ENCODE assay signal across 31 cellular contexts in the genomic region with DNA sequence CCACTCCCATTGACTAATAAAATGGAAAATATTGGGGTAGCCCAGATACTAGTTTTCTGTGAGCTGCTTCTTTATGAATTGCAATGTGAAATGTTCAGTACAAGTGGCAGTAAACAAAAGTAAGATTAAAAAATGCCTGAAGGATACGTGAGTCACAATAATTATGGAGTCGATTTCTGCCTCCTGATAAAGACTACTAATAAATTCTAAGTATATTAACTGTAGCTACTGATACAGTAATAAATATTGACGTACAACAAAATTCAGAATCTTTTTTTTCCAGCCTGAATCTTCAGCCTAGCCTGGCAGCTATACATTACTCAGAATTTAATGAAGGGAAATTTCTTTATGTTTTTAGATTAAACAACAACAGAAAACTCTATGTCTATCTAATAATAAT.
"Had no signal": no experiment of that assay in that cellular context is flagged by ENCODE, and none has a peak within 500 bp of the region (broad histone marks: within the 10 kb centered on the region; RNA-seq: fewer than 3 reads in every experiment).

No MANE protein-coding gene starts in this region.

- H3K4me1 ChIP-seq: adrenal gland, ascending aorta, body of pancreas, breast epithelium had no signal

- FAIRE-seq: astrocyte, bronchial epithelial cell had no signal

- H3K36me3 ChIP-seq: adrenal gland, ascending aorta, brain microvascular endothelial cell, breast epithelium, cardiac muscle cell had no signal

- H3K9me3 ChIP-seq: adrenal gland, ascending aorta, body of pancreas, breast epithelium had no signal

- DNase-seq: activated effector memory CD4-positive, alpha-beta T cell treated with anti-CD3 and anti-CD28 coated beads, Interleukin-2, amount 50 U/mL, for 16 hours; activated effector memory CD4-positive, alpha-beta T cell treated with Interleukin-2 at 50 U/mL for 16 hours; activated gamma-delta T cell; activated gamma-delta T cell treated with Interleukin-2 at 50 U/mL for 16 hours; activated naive CD4-positive, alpha-beta T cell; activated naive CD4-positive, alpha-beta T cell treated with anti-CD3 and anti-CD28 coated beads for 36 hours; activated naive CD4-positive, alpha-beta T cell treated with anti-CD3 and anti-CD28 coated beads, Interleukin-2, amount 10 ng/mL, durations not matched to agents 7 days and 5 days; activated naive CD4-positive, alpha-beta T cell treated with anti-CD3 and anti-CD28 coated beads, Interleukin-2, amount 50 U/mL, for 16 hours; activated naive CD4-positive, alpha-beta T cell treated with Interleukin-2 at 50 U/mL for 16 hours; activated naive CD8-positive, alpha-beta T cell treated with anti-CD3 and anti-CD28 coated beads for 36 hours; activated naive CD8-positive, alpha-beta T cell treated with anti-CD3 and anti-CD28 coated beads, Interleukin-2, amount 10 ng/mL, durations not matched to agents 7 days and 5 days; activated naive CD8-positive, alpha-beta T cell treated with anti-CD3 and anti-CD28 coated beads, Interleukin-2, amount 50 U/mL, for 24 hours; activated T-cell treated with anti-CD3 and anti-CD28 coated beads, Interleukin-2, amount 50 U/mL, for 24 hours; activated T-cell treated with anti-CD3 and anti-CD28 coated beads, Interleukin-2, amount 50 U/mL, for 4 hours; activated T-cell treated with anti-CD3 and anti-CD28 coated beads, Interleukin-2, amount 50 U/mL, for 48 hours; activated T-cell treated with anti-CD3 and anti-CD28 coated beads, Interleukin-2, amount 50 U/mL, for 72 hours; adrenal gland; amniotic stem cell; amygdala; anterior cingulate cortex; aorta; body of pancreas; brain microvascular endothelial cell; caudate nucleus; central memory CD4-positive, alpha-beta T cell; cerebellar nuclear complex had no signal

- H3K4me3 ChIP-seq: adrenal gland, ascending aorta, body of pancreas, breast epithelium, cardiac muscle cell had no signal

- H3K27me3 ChIP-seq: adrenal gland, ascending aorta, body of pancreas, brain microvascular endothelial cell, breast epithelium had no signal

- H3K27ac ChIP-seq: adrenal gland, ascending aorta, body of pancreas, brain microvascular endothelial cell, breast epithelium, cardiac muscle cell had no signal
